ENCODE assay signal across 18 cellular contexts in the genomic region with DNA sequence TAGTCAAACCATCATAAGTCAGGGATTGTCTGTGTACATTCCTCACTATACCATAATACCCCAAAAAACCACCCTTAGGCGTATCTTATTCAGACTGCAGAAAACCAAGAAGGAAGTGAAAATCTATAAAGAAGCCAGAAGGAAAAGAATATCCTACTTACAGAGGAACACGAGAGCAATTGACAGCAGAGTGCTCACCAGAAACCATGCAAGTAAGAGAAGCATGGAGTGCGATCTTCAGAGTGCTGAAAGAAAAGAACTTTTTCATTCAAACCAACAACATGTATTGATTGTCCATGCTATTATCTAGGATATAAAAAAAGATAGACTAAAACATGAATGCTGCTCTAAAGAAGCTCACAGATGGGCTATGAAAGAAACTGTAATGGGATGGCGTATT. TPM values are rescaled to one million over a fixed set of nuclear protein-coding genes. Genes with fewer than 3 reads are reported as not detected.
DNase-seq lines count a peak whose midpoint lies in the region; ATAC-seq, FAIRE-seq and TF ChIP-seq lines count a peak whose summit lies in the region.
"Had no signal": no experiment of that assay in that cellular context is flagged by ENCODE, and none has a peak within 500 bp of the region (broad histone marks: within the 10 kb centered on the region; RNA-seq: fewer than 3 reads in every experiment).

No MANE protein-coding gene starts in this region.

- no peak overlapping the region for H3K4me3 Mint-ChIP-seq in WTC11
- H3K4me3 Mint-ChIP-seq: CD4-positive, alpha-beta memory T cell; GM23338 had no signal

- peaks cover 7% of the 10 kb centered on the region for H3K4me1 Mint-ChIP-seq in WTC11
- H3K4me1 Mint-ChIP-seq: CD4-positive, alpha-beta memory T cell had no signal

- TF ChIP-seq CTCF in HEK293 (tag by site-specific recombination; IDR thresholded peaks at IDR 0.05) (no peak), WTC11 (IDR thresholded peaks at IDR 0.05) (no peak), pancreas (IDR thresholded peaks at IDR 0.05) (no peak), GM13977 (IDR thresholded peaks at IDR 0.05; ENCODE audit: extremely low read depth, insufficient read depth, missing control alignments) (no peak)

- WGBS in small intestine, 3 donors: 85 to 95% (median 93%) methylated on average over 4 of the region's 4 CpGs
- WGBS in pancreas, 2 donors: 96% methylated on average over 4 of the region's 4 CpGs

- H3K9me3 ChIP-seq in HEK293 (ENCODE audit: control insufficient read depth, insufficient read depth, low read depth, low read length): no peaks in the 10 kb centered on the region
- no peaks in the 10 kb centered on the region for H3K9me3 ChIP-seq in small intestine (ENCODE audit: control insufficient read depth, low read depth)
- no peaks in the 10 kb centered on the region for H3K9me3 ChIP-seq in pancreas

- ATAC-seq in WTC11 (no peak), pancreas (no peak)
- ATAC-seq: GM23338 had no signal

- H3K27ac Mint-ChIP-seq in WTC11: no peak overlapping the region
- H3K27ac Mint-ChIP-seq: CD4-positive, alpha-beta memory T cell; GM23338 had no signal

- H3K36me3 ChIP-seq in HEK293 (ENCODE audit: control insufficient read depth in 2 of 2, insufficient read depth in 1 of 2, low read length in 2 of 2) (no peaks in the 10 kb centered on the region), small intestine (ENCODE audit: control insufficient read depth in 2 of 2, insufficient read depth in 2 of 2, low read length in 2 of 2) (no peaks in the 10 kb centered on the region), pancreas (no peaks in the 10 kb centered on the region)
- H3K36me3 ChIP-seq: HAP-1 had no signal

- intact Hi-C loops in pancreas (cut with DNase I): no loop called here

- in situ Hi-C loops in GM13977 (cut with MboI; ENCODE audit: low pct_unique_long_range_greater_than_20kb, low sequenced_read_pairs, unreplicated experiment): no loop called here

- H3K27ac ChIP-seq in HEK293 (ENCODE audit: extremely low read depth, low read depth, low read length) (no peak overlapping the region), small intestine (ENCODE audit: low read depth in 1 of 2, low read length in 1 of 2) (no peak overlapping the region), pancreas (no peak overlapping the region)

- DNase-seq in HTR-8/SVneo (ENCODE audit: insufficient read length, low spot score) (no peak), WTC11 (ENCODE audit: low spot score) (no peak), small intestine (no peak), pancreas (no peak), GM13977 (ENCODE audit: low spot score) (no peak)
- DNase-seq: C1 segment of cervical spinal cord; Calu3; CD4-positive, alpha-beta memory T cell; COR-L47; DMS53; GF-D8 had no signal

- no peaks in the 10 kb centered on the region for H3K36me3 Mint-ChIP-seq in WTC11
- H3K36me3 Mint-ChIP-seq: CD4-positive, alpha-beta memory T cell had no signal

- FAIRE-seq in HTR-8/SVneo (lab: Jason Lieb, UNC) (peak; percentile 80), small intestine (lab: Jason Lieb, UNC) (no peak), pancreas (lab: Jason Lieb, UNC) (no peak)
- FAIRE-seq: GM12891, GM19239, H54 had no signal

- no peaks in the 10 kb centered on the region for H3K27me3 Mint-ChIP-seq in WTC11 (ENCODE audit: low read depth)

- POLR2A ChIA-PET in HEK293 (lab: Yijun Ruan, JAX) (no interaction called here), WTC11 (lab: Charles Lee) (no interaction called here)

- peaks cover 3% of the 10 kb centered on the region; the same call in 1 of the 2 replicates for H3K9me3 Mint-ChIP-seq in WTC11
- H3K9me3 Mint-ChIP-seq: GM23338 had no signal

- CTCF ChIA-PET in HEK293 (lab: Yijun Ruan, JAX) (interaction anchor here (0.7 kb wide), 1 partner anchor 46 kb away, joined by 6 read pairs; no protein-coding TSS in a partner anchor), WTC11 (lab: Charles Lee) (no interaction called here)

- H3K27me3 ChIP-seq in small intestine (ENCODE audit: control insufficient read depth in 2 of 2, insufficient read depth in 2 of 2, low read length in 2 of 2) (no peaks in the 10 kb centered on the region), pancreas (no peaks in the 10 kb centered on the region)

- H3K4me3 ChIP-seq in HEK293 (ENCODE audit: low read depth, low read length): no peak overlapping the region
- no peak overlapping the region for H3K4me3 ChIP-seq in small intestine (ENCODE audit: low read depth in 1 of 2, low read length in 2 of 2)
- no peak overlapping the region for H3K4me3 ChIP-seq in pancreas
- H3K4me3 ChIP-seq: GM23338, HAP-1 had no signal

- H3K4me1 ChIP-seq in HEK293 (ENCODE audit: control insufficient read depth, insufficient read depth, low read length) (no peaks in the 10 kb centered on the region), small intestine (ENCODE audit: control insufficient read depth in 2 of 2, insufficient read depth in 1 of 2, low read depth in 1 of 2, low read length in 1 of 2) (no peaks in the 10 kb centered on the region), pancreas (peaks cover 0 to 7% (median 7%) of the 10 kb centered on the region in 3 donors)
- H3K4me1 ChIP-seq: HAP-1 had no signal

TF ChIP-seq in HEK293, 187 proteins besides CTCF, POLR2A, EP300 and RAD21 (continues in another document):
- TF ChIP-seq ZNF184 (tag by site-specific recombination; IDR thresholded peaks at IDR 0.05) (no peak), SETDB1 (IDR thresholded peaks at IDR 0.05; ENCODE audit: insufficient read length, low read length) (no peak), ZNF174 (tag by site-specific recombination; IDR thresholded peaks at IDR 0.05) (no peak), TRIM28 (IDR thresholded peaks at IDR 0.05; ENCODE audit: borderline replicate concordance, low read length) (0 out of 2 replicates have a peak, but pooled peaks have one; percentile 33), ZNF596 (tag by site-specific recombination; IDR thresholded peaks at IDR 0.05) (no peak), ZNF561 (tag by site-specific recombination; IDR thresholded peaks at IDR 0.05; ENCODE audit: borderline replicate concordance) (no peak)
- TF ChIP-seq, protein P1, sequence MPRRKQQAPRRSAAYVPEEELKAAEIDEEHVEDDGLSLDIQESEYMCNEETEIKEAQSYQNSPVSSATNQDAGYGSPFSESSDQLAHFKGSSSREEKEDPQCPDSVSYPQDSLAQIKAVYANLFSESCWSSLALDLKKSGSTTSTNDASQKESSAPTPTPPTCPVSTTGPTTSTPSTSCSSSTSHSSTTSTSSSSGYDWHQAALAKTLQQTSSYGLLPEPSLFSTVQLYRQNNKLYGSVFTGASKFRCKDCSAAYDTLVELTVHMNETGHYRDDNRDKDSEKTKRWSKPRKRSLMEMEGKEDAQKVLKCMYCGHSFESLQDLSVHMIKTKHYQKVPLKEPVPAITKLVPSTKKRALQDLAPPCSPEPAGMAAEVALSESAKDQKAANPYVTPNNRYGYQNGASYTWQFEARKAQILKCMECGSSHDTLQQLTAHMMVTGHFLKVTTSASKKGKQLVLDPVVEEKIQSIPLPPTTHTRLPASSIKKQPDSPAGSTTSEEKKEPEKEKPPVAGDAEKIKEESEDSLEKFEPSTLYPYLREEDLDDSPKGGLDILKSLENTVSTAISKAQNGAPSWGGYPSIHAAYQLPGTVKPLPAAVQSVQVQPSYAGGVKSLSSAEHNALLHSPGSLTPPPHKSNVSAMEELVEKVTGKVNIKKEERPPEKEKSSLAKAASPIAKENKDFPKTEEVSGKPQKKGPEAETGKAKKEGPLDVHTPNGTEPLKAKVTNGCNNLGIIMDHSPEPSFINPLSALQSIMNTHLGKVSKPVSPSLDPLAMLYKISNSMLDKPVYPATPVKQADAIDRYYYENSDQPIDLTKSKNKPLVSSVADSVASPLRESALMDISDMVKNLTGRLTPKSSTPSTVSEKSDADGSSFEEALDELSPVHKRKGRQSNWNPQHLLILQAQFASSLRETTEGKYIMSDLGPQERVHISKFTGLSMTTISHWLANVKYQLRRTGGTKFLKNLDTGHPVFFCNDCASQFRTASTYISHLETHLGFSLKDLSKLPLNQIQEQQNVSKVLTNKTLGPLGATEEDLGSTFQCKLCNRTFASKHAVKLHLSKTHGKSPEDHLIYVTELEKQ (tag by site-specific recombination; IDR thresholded peaks at IDR 0.05; ENCODE audit: borderline replicate concordance): no peak

TF ChIP-seq in WTC11, 78 proteins besides CTCF, POLR2A, EP300 and RAD21:
- TF ChIP-seq EMX1 (CRISPR knock-in tag; IDR thresholded peaks at IDR 0.05) (no peak), ZNF317 (CRISPR knock-in tag; IDR thresholded peaks at IDR 0.05; ENCODE audit: borderline replicate concordance, low read depth) (0 out of 2 replicates have a peak, but pooled peaks have one; percentile 44), ZNF121 (CRISPR knock-in tag; IDR thresholded peaks at IDR 0.05) (no peak)

RNA-seq across cellular contexts. Expression of a gene that starts 50.8 kb away (rescaled TPM):
- total RNA-seq in WTC11 (2021): 3.2 to 4.2 TPM (median 3.5 TPM) in 3 replicates
- 10 to 100 TPM; 12.7 to 53.7 (median 23.2) TPM for polyA plus RNA-seq in small intestine
- total RNA-seq in pancreas: 10 to 100 TPM; 20.7 to 28.5 (median 25.0) TPM
- 10 to 100 TPM in 1 of 2 donors, 1 to 10 TPM in 1; 9.9 to 14.1 TPM for polyA plus RNA-seq in pancreas
- total RNA-seq: CD4-positive, alpha-beta memory T cell; G401 had no signal
- polyA plus RNA-seq: CD4-positive, alpha-beta memory T cell had no signal
